ENCODE assay signal across 9 cellular contexts in the genomic region with DNA sequence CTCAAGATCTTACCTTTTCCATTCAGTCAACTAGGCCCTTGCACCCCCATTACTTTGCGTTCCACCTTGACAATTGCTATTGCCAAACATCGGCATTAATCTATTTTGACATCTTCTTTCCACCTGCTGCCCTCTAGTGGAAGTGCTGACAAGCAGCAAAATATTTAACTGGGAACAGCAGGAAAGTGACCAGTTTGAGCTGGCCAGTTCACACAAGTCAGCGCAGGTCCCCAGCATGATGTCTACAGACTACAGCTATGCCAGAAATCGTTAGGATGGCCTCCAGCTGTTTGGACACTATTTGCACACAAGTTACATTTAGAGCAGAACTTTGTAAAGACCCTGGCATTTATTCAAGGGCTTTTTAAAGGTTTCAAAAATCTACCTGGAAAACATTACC.
A peak's percentile ranks its signal among the peaks of the same experiment; 100 is the strongest.
DNase-seq lines count a peak whose midpoint lies in the region; ATAC-seq and TF ChIP-seq lines count a peak whose summit lies in the region.
"Had no signal": no experiment of that assay in that cellular context is flagged by ENCODE, and none has a peak within 500 bp of the region (broad histone marks: within the 10 kb centered on the region; RNA-seq: fewer than 3 reads in every experiment).

No MANE protein-coding gene starts in this region.

- ATAC-seq in GM19372 (IDR thresholded peaks at IDR 0.05; ENCODE audit: low read depth, unreplicated experiment) (peak; percentile 70), lung (ENCODE audit: insufficient read depth, low FRiP score) (peak; percentile 23), GM21423 (IDR thresholded peaks at IDR 0.05; ENCODE audit: unreplicated experiment) (no peak)

- no peak overlapping the region for H3K4me3 Mint-ChIP-seq in type B pancreatic cell
- H3K4me3 Mint-ChIP-seq: stimulated activated effector memory CD8-positive, alpha-beta T cell treated with anti-CD3 and anti-CD28 coated beads, Interleukin-12 subunit alpha, Interleukin-12 subunit beta, amount 100 ng/mL, for 72 hours had no signal

- H3K27me3 Mint-ChIP-seq in type B pancreatic cell, result peaks cover 2% of the 10 kb centered on the region

- peaks cover 5% of the 10 kb centered on the region for H3K9me3 Mint-ChIP-seq in type B pancreatic cell
- H3K9me3 Mint-ChIP-seq: stimulated activated effector memory CD8-positive, alpha-beta T cell treated with anti-CD3 and anti-CD28 coated beads, Interleukin-12 subunit alpha, Interleukin-12 subunit beta, amount 100 ng/mL, for 72 hours had no signal

- H3K36me3 ChIP-seq in SK-N-MC (ENCODE audit: insufficient read depth, low read length) (no peaks in the 10 kb centered on the region), lung (ENCODE audit: control insufficient read depth in 2 of 2, insufficient read depth in 2 of 2, low read length in 2 of 2) (no peaks in the 10 kb centered on the region)

- 16 to 23% methylated on average over 4 of the region's 4 CpGs for WGBS in lung, 2 donors

- H3K27ac ChIP-seq in SK-N-MC (no peak overlapping the region), lung (ENCODE audit: low read depth in 1 of 2, low read length in 1 of 2) (no peak overlapping the region)

- peaks cover 0 to 13% of the 10 kb centered on the region in 2 donors for H3K4me1 ChIP-seq in lung (ENCODE audit: control insufficient read depth in 2 of 2, insufficient read depth in 2 of 2, low read length in 2 of 2)

- TF ChIP-seq CTCF in lung (IDR thresholded peaks at IDR 0.05; ENCODE audit: control extremely low read depth, extremely low read depth) (peak; percentile 62), type B pancreatic cell (conservative IDR thresholded peaks at IDR 0.05) (peak; percentile 83)

- H3K27ac Mint-ChIP-seq in type B pancreatic cell, result no peak overlapping the region
- H3K27ac Mint-ChIP-seq: stimulated activated effector memory CD8-positive, alpha-beta T cell treated with anti-CD3 and anti-CD28 coated beads, Interleukin-12 subunit alpha, Interleukin-12 subunit beta, amount 100 ng/mL, for 72 hours had no signal

- H3K4me1 Mint-ChIP-seq in type B pancreatic cell (ENCODE audit: unreplicated experiment), result peaks cover 17% of the 10 kb centered on the region
- H3K4me1 Mint-ChIP-seq: stimulated activated effector memory CD8-positive, alpha-beta T cell treated with anti-CD3 and anti-CD28 coated beads, Interleukin-12 subunit alpha, Interleukin-12 subunit beta, amount 100 ng/mL, for 72 hours had no signal

- DNase-seq in DMS53 treated with DMSO at 0.1 percent for 48 hours (lab: John Stamatoyannopoulos, UW; ENCODE audit: unreplicated experiment) (peak; percentile 34), Kasumi-1 (lab: John Stamatoyannopoulos, UW) (peak; percentile 50 to 60), SK-N-MC (ENCODE audit: low read depth, low spot score) (peak; percentile 16), lung (ENCODE audit: low spot score) (peak; percentile 39), type B pancreatic cell (ENCODE audit: extremely low spot score, unreplicated experiment) (no peak)
- peak; percentile 3 for DNase-seq in effector CD4-positive, alpha-beta T cell

- H3K9me3 ChIP-seq in SK-N-MC (ENCODE audit: low read depth, low read length) (no peaks in the 10 kb centered on the region), lung (ENCODE audit: control insufficient read depth in 2 of 2, insufficient read depth in 1 of 2, low read length in 1 of 2) (no peaks in the 10 kb centered on the region)

- peaks cover 4% of the 10 kb centered on the region for H3K36me3 Mint-ChIP-seq in type B pancreatic cell
- H3K36me3 Mint-ChIP-seq: stimulated activated effector memory CD8-positive, alpha-beta T cell treated with anti-CD3 and anti-CD28 coated beads, Interleukin-12 subunit alpha, Interleukin-12 subunit beta, amount 100 ng/mL, for 72 hours had no signal

- H3K27me3 ChIP-seq in lung (ENCODE audit: control insufficient read depth, insufficient read depth), result no peaks in the 10 kb centered on the region

- no peak overlapping the region for H3K9ac ChIP-seq in SK-N-MC (ENCODE audit: insufficient read length)

- H3K4me3 ChIP-seq in SK-N-MC (no peak overlapping the region), lung (no peak overlapping the region)
